Comparison of ENCODE assay signal across 36 cellular contexts in genomic region chr22:44292521-44292920, GRCh38. TPM values are rescaled to one million over a fixed set of nuclear protein-coding genes. Genes with fewer than 3 reads are reported as not detected.
"Had no signal": no experiment of that assay in that cellular context is flagged by ENCODE, and none has a peak within 500 bp of the region (broad histone marks: within the 10 kb centered on the region; RNA-seq: fewer than 3 reads in every experiment).

No MANE protein-coding gene starts in this region.

- H3K9me3 Mint-ChIP-seq: activated CD4-positive, alpha-beta memory T cell treated with anti-CD3 and anti-CD28 coated beads for 36 hours; activated CD4-positive, alpha-beta T cell treated with anti-CD3 and anti-CD28 coated beads, Interleukin-2, amount 10 ng/mL, durations not matched to agents 24 days and 14 days; activated naive CD4-positive, alpha-beta T cell treated with anti-CD3 and anti-CD28 coated beads, Interleukin-2, amount 10 ng/mL, durations not matched to agents 7 days and 5 days; activated naive CD8-positive, alpha-beta T cell treated with anti-CD3 and anti-CD28 coated beads, Interleukin-2, amount 10 ng/mL, durations not matched to agents 7 days and 5 days; central memory CD8-positive, alpha-beta T cell; effector memory CD8-positive, alpha-beta T cell; T-helper 2 cell treated with Interferon-gamma antibody and Interleukin-4, amounts not matched to agents 5 μg/mL and 100 μg/mL, for 36 hours had no signal

- H3K36me3 Mint-ChIP-seq: activated CD4-positive, alpha-beta memory T cell treated with anti-CD3 and anti-CD28 coated beads for 36 hours; activated CD8-positive, alpha-beta memory T cell treated with anti-CD3 and anti-CD28 coated beads, Interleukin-2, amount 10 ng/mL, durations not matched to agents 7 days and 5 days; activated naive CD4-positive, alpha-beta T cell treated with anti-CD3 and anti-CD28 coated beads, Interleukin-2, amount 10 ng/mL, durations not matched to agents 7 days and 5 days; activated naive CD4-positive, alpha-beta T cell treated with anti-CD3 and anti-CD28 coated beads, Interleukin-2, amount 50 U/mL, for 72 hours; activated naive CD8-positive, alpha-beta T cell treated with anti-CD3 and anti-CD28 coated beads, Interleukin-2, amount 10 ng/mL, durations not matched to agents 7 days and 5 days had no signal

- ATAC-seq: activated CD4-positive, alpha-beta T cell treated with anti-CD3 and anti-CD28 coated beads for 36 hours; activated CD8-positive, alpha-beta memory T cell treated with anti-CD3 and anti-CD28 coated beads, Interleukin-2, amount 10 ng/mL, durations not matched to agents 7 days and 5 days; activated CD8-positive, alpha-beta T cell treated with anti-CD3 and anti-CD28 coated beads, Interleukin-2, amount 10 ng/mL, durations not matched to agents 7 days and 5 days; activated naive CD4-positive, alpha-beta T cell treated with anti-CD3 and anti-CD28 coated beads, Interleukin-2, amount 50 U/mL, for 72 hours; effector memory CD8-positive, alpha-beta T cell; gastroesophageal sphincter; T-helper 17 cell had no signal

- H3K9me3 ChIP-seq: esophagus squamous epithelium had no signal

- H3K4me3 ChIP-seq: ascending aorta, esophagus squamous epithelium, gastroesophageal sphincter had no signal

- DNase-seq: activated CD4-positive, alpha-beta memory T cell treated with anti-CD3 and anti-CD28 coated beads for 36 hours; activated CD4-positive, alpha-beta T cell treated with anti-CD3 and anti-CD28 coated beads for 36 hours; activated CD4-positive, alpha-beta T cell treated with anti-CD3 and anti-CD28 coated beads, Interleukin-2, amount 10 ng/mL, durations not matched to agents 24 days and 14 days; activated CD4-positive, CD25-positive, alpha-beta regulatory T cell; activated CD4-positive, CD25-positive, alpha-beta regulatory T cell treated with anti-CD3 and anti-CD28 coated beads, Interleukin-2, amount 50 U/mL, for 72 hours; activated CD8-positive, alpha-beta memory T cell treated with anti-CD3 and anti-CD28 coated beads, Interleukin-2, amount 10 ng/mL, durations not matched to agents 7 days and 5 days; activated CD8-positive, alpha-beta memory T cell treated with anti-CD3 and anti-CD28 coated beads, Interleukin-2, amount 50 U/mL, for 4 hours; activated CD8-positive, alpha-beta T cell treated with anti-CD3 and anti-CD28 coated beads, Interleukin-2, amount 10 ng/mL, durations not matched to agents 7 days and 5 days; activated gamma-delta T cell; activated naive CD4-positive, alpha-beta T cell; activated naive CD4-positive, alpha-beta T cell treated with anti-CD3 and anti-CD28 coated beads, Interleukin-2, amount 10 ng/mL, durations not matched to agents 7 days and 5 days; activated naive CD8-positive, alpha-beta T cell treated with anti-CD3 and anti-CD28 coated beads, Interleukin-2, amount 10 ng/mL, durations not matched to agents 7 days and 5 days; activated T-cell treated with anti-CD3 and anti-CD28 coated beads, Interleukin-2, amount 50 U/mL, for 1 hour; activated T-cell treated with anti-CD3 and anti-CD28 coated beads, Interleukin-2, amount 50 U/mL, for 48 hours; brain microvascular endothelial cell; cortex of kidney; dermis blood vessel endothelial cell; effector CD4-positive, alpha-beta T cell; effector memory CD8-positive, alpha-beta T cell; esophagus squamous epithelium; foreskin melanocyte; T-helper 1 cell; T-helper 17 cell; T1000 had no signal

- H3K4me1 Mint-ChIP-seq: activated CD4-positive, alpha-beta T cell treated with anti-CD3 and anti-CD28 coated beads for 36 hours; activated CD4-positive, alpha-beta T cell treated with anti-CD3 and anti-CD28 coated beads, Interleukin-2, amount 10 ng/mL, durations not matched to agents 24 days and 14 days; activated CD8-positive, alpha-beta memory T cell treated with anti-CD3 and anti-CD28 coated beads, Interleukin-2, amount 10 ng/mL, durations not matched to agents 7 days and 5 days; activated naive CD4-positive, alpha-beta T cell treated with anti-CD3 and anti-CD28 coated beads, Interleukin-2, amount 10 ng/mL, durations not matched to agents 7 days and 5 days; activated naive CD8-positive, alpha-beta T cell treated with anti-CD3 and anti-CD28 coated beads, Interleukin-2, amount 10 ng/mL, durations not matched to agents 7 days and 5 days; central memory CD8-positive, alpha-beta T cell had no signal

- H3K4me1 ChIP-seq: ascending aorta, esophagus squamous epithelium, gastroesophageal sphincter had no signal

- H3K27me3 ChIP-seq: ascending aorta, brain microvascular endothelial cell had no signal

- H3K36me3 ChIP-seq: ascending aorta, brain microvascular endothelial cell, esophagus squamous epithelium, gastroesophageal sphincter had no signal

- FAIRE-seq: bronchial epithelial cell, colon, endometrium, endothelial cell of umbilical vein had no signal

- H3K4me3 Mint-ChIP-seq: activated CD4-positive, alpha-beta memory T cell treated with anti-CD3 and anti-CD28 coated beads for 36 hours; activated CD4-positive, alpha-beta T cell treated with anti-CD3 and anti-CD28 coated beads for 36 hours; activated CD4-positive, alpha-beta T cell treated with anti-CD3 and anti-CD28 coated beads, Interleukin-2, amount 10 ng/mL, durations not matched to agents 24 days and 14 days; activated CD8-positive, alpha-beta memory T cell treated with anti-CD3 and anti-CD28 coated beads, Interleukin-2, amount 10 ng/mL, durations not matched to agents 7 days and 5 days; activated CD8-positive, alpha-beta T cell treated with anti-CD3 and anti-CD28 coated beads, Interleukin-2, amount 10 ng/mL, durations not matched to agents 7 days and 5 days; activated naive CD4-positive, alpha-beta T cell treated with anti-CD3 and anti-CD28 coated beads, Interleukin-2, amount 10 ng/mL, durations not matched to agents 7 days and 5 days; activated naive CD8-positive, alpha-beta T cell treated with anti-CD3 and anti-CD28 coated beads, Interleukin-2, amount 10 ng/mL, durations not matched to agents 7 days and 5 days; activated T-helper 1 cell treated with anti-CD3 and anti-CD28 coated beads, Interleukin-12 subunit alpha, Interleukin-12 subunit beta, Interleukin-2, Interleukin-4 antibody, amounts not matched to agents 30 ng/mL and 10 ng/mL and 1 ng/mL, durations not matched to agents 14 hours and 24 hours and 36 hours; central memory CD8-positive, alpha-beta T cell; effector memory CD8-positive, alpha-beta T cell; T-helper 17 cell; T-helper 2 cell treated with Interferon-gamma antibody and Interleukin-4, amounts not matched to agents 5 μg/mL and 100 μg/mL, for 36 hours had no signal

- H3K27ac Mint-ChIP-seq: activated CD4-positive, alpha-beta memory T cell treated with anti-CD3 and anti-CD28 coated beads for 36 hours; activated CD4-positive, alpha-beta T cell treated with anti-CD3 and anti-CD28 coated beads for 36 hours; activated CD4-positive, alpha-beta T cell treated with anti-CD3 and anti-CD28 coated beads, Interleukin-2, amount 10 ng/mL, durations not matched to agents 24 days and 14 days; activated CD8-positive, alpha-beta memory T cell treated with anti-CD3 and anti-CD28 coated beads, Interleukin-2, amount 10 ng/mL, durations not matched to agents 7 days and 5 days; activated CD8-positive, alpha-beta T cell treated with anti-CD3 and anti-CD28 coated beads, Interleukin-2, amount 10 ng/mL, durations not matched to agents 7 days and 5 days; activated naive CD4-positive, alpha-beta T cell treated with anti-CD3 and anti-CD28 coated beads, Interleukin-2, amount 10 ng/mL, durations not matched to agents 7 days and 5 days; activated naive CD4-positive, alpha-beta T cell treated with anti-CD3 and anti-CD28 coated beads, Interleukin-2, amount 50 U/mL, for 72 hours; activated naive CD8-positive, alpha-beta T cell treated with anti-CD3 and anti-CD28 coated beads, Interleukin-2, amount 10 ng/mL, durations not matched to agents 7 days and 5 days; activated T-helper 1 cell treated with anti-CD3 and anti-CD28 coated beads, Interleukin-12 subunit alpha, Interleukin-12 subunit beta, Interleukin-2, Interleukin-4 antibody, amounts not matched to agents 30 ng/mL and 10 ng/mL and 1 ng/mL, durations not matched to agents 14 hours and 24 hours and 36 hours; T-helper 17 cell; T-helper 2 cell treated with Interferon-gamma antibody and Interleukin-4, amounts not matched to agents 5 μg/mL and 100 μg/mL, for 36 hours had no signal

- H3K27ac ChIP-seq: ascending aorta, brain microvascular endothelial cell, epithelial cell of prostate, esophagus squamous epithelium, gastroesophageal sphincter had no signal

- H3K27me3 Mint-ChIP-seq: activated CD4-positive, alpha-beta T cell treated with anti-CD3 and anti-CD28 coated beads for 36 hours; activated naive CD8-positive, alpha-beta T cell treated with anti-CD3 and anti-CD28 coated beads, Interleukin-2, amount 10 ng/mL, durations not matched to agents 7 days and 5 days had no signal

RNA-seq across cellular contexts. Expression of gene SHISAL1, which starts 20.2 kb away (rescaled TPM):
- total RNA-seq: activated CD4-positive, alpha-beta memory T cell treated with anti-CD3 and anti-CD28 coated beads for 36 hours; activated CD4-positive, alpha-beta T cell treated with anti-CD3 and anti-CD28 coated beads for 36 hours; activated CD4-positive, alpha-beta T cell treated with anti-CD3 and anti-CD28 coated beads, Interleukin-2, amount 10 ng/mL, durations not matched to agents 24 days and 14 days; activated CD8-positive, alpha-beta memory T cell treated with anti-CD3 and anti-CD28 coated beads for 36 hours; activated CD8-positive, alpha-beta memory T cell treated with anti-CD3 and anti-CD28 coated beads, Interleukin-2, amount 10 ng/mL, durations not matched to agents 7 days and 5 days; activated CD8-positive, alpha-beta T cell treated with anti-CD3 and anti-CD28 coated beads, Interleukin-2, amount 10 ng/mL, durations not matched to agents 7 days and 5 days; activated naive CD4-positive, alpha-beta T cell treated with anti-CD3 and anti-CD28 coated beads, Interleukin-2, amount 50 U/mL, for 72 hours; activated naive CD8-positive, alpha-beta T cell treated with anti-CD3 and anti-CD28 coated beads, Interleukin-2, amount 10 ng/mL, durations not matched to agents 7 days and 5 days; activated T-helper 1 cell treated with anti-CD3 and anti-CD28 coated beads, Interleukin-12 subunit alpha, Interleukin-12 subunit beta, Interleukin-2, Interleukin-4 antibody, amounts not matched to agents 30 ng/mL and 10 ng/mL and 1 ng/mL, durations not matched to agents 14 hours and 24 hours and 36 hours; dermis blood vessel endothelial cell; T-helper 17 cell had no signal
